Comparison of ENCODE assay signal across 14 cellular contexts in the genomic region with DNA sequence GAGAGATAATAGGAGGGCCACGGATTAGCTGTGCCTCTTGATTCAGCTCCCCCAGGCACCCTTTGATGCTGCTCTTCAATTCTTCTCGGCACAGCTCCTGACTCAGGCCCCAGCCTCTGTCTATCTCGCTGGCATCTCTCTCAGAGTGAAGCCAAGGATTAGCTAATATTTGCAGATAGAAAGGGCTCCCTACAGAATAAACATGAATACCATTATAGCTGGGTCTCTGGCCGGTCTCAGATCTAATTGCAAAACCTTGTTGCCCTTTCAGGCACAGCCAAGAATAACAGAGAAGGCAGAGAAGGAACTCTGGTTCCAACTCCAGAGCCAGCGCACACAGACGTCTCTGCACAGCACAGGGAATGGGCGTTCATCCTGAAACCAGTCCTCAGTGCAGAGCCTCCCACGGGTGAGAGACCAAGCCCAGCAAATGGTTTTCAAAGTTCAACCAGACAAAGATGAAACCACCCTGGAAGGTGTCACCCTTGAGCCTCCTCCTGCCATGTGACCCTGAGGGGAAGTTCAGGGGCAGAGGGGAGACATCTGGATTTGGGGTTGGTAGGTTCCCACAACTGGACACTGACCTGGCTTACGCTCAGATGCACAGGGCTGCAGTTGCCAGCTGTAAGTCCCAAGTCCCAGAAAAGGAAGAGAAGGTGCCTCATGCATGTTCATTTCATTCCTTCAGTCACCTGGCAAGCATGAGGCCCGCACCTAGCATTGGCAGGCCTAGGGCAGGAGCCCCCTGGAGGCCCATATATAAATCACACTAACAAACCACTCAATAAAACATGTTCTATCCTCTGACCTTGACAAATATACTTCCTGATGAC.
DNase-seq lines count a peak whose midpoint lies in the region; ATAC-seq and TF ChIP-seq lines count a peak whose summit lies in the region.
"Had no signal": no experiment of that assay in that cellular context is flagged by ENCODE, and none has a peak within 500 bp of the region (broad histone marks: within the 10 kb centered on the region; RNA-seq: fewer than 3 reads in every experiment).

No MANE protein-coding gene starts in this region.

- H3K36me3 ChIP-seq in OCI-LY1 (ENCODE audit: insufficient read depth, low read length) (no peaks in the 10 kb centered on the region), stomach (no peaks in the 10 kb centered on the region)
- H3K36me3 ChIP-seq: sigmoid colon had no signal

- no peak overlapping the region for H3K4me3 Mint-ChIP-seq in T-cell
- H3K4me3 Mint-ChIP-seq: activated CD4-positive, alpha-beta T cell treated with anti-CD3 and anti-CD28 coated beads for 36 hours; activated naive CD4-positive, alpha-beta T cell treated with anti-CD3 and anti-CD28 coated beads, Interleukin-2, amount 10 ng/mL, durations not matched to agents 7 days and 5 days; memory B cell had no signal

- no peak overlapping the region for H3K4me3 ChIP-seq in OCI-LY1 (ENCODE audit: low read depth, low read length, poor library complexity, severe bottlenecking)
- H3K4me3 ChIP-seq in stomach = no peak overlapping the region
- H3K4me3 ChIP-seq: sigmoid colon had no signal

- no peak for TF ChIP-seq POLR2A in stomach (IDR thresholded peaks at IDR 0.05)

- H3K9me2 ChIP-seq in OCI-LY1 (ENCODE audit: low read depth, low read length) = no peaks in the 10 kb centered on the region

- TF ChIP-seq CTCF in OCI-LY1 (IDR thresholded peaks at IDR 0.05; ENCODE audit: low read length) = peak; percentile 45; the same call in 1 of the 2 replicates
- no peak for TF ChIP-seq CTCF in stomach (IDR thresholded peaks at IDR 0.05)

- H3K79me2 ChIP-seq in OCI-LY1 (ENCODE audit: insufficient read depth, low read length) = no peaks in the 10 kb centered on the region

- H3K4me1 Mint-ChIP-seq in T-cell = peaks cover 0 to 1% (median 0%) of the 10 kb centered on the region in 3 donors
- H3K4me1 Mint-ChIP-seq: activated CD4-positive, alpha-beta T cell treated with anti-CD3 and anti-CD28 coated beads for 36 hours; activated naive CD4-positive, alpha-beta T cell treated with anti-CD3 and anti-CD28 coated beads, Interleukin-2, amount 10 ng/mL, durations not matched to agents 7 days and 5 days; memory B cell had no signal

- H3K9me3 Mint-ChIP-seq in T-cell = no peaks in the 10 kb centered on the region
- H3K9me3 Mint-ChIP-seq: activated naive CD4-positive, alpha-beta T cell treated with anti-CD3 and anti-CD28 coated beads, Interleukin-2, amount 10 ng/mL, durations not matched to agents 7 days and 5 days had no signal

- H3K36me3 Mint-ChIP-seq in T-cell = no peaks in the 10 kb centered on the region
- H3K36me3 Mint-ChIP-seq: activated naive CD4-positive, alpha-beta T cell treated with anti-CD3 and anti-CD28 coated beads, Interleukin-2, amount 10 ng/mL, durations not matched to agents 7 days and 5 days; memory B cell had no signal

- no peak overlapping the region for H2AFZ ChIP-seq in OCI-LY1 (ENCODE audit: low read length)

- H3K27me3 ChIP-seq in OCI-LY1 (ENCODE audit: insufficient read depth, low read length) = 0 out of 2 replicates have a peak, but pooled peaks cover 3% of the 10 kb centered on the region
- H3K27me3 ChIP-seq in stomach = peaks cover 0 to 19% (median 0%) of the 10 kb centered on the region in 3 donors

- POLR2A ChIA-PET in T-cell (lab: Charles Lee) = interaction anchor here in 1 of 2 donors (0.6 kb wide), 1 partner anchor 947 kb away, joined by 3 read pairs; no protein-coding TSS in a partner anchor

- intact Hi-C loops in stomach (cut with DNase I; ENCODE audit: low total_unique reads) = no loop called here

- TF ChIP-seq EP300 in stomach (IDR thresholded peaks at IDR 0.05) = no peak

- H3K27ac ChIP-seq in OCI-LY1 (ENCODE audit: low read depth, low read length, poor library complexity, severe bottlenecking) (no peak overlapping the region), stomach (peak overlapping the region in 3 of 5 donors; percentile 39 to 52 (median 45))
- H3K27ac ChIP-seq: sigmoid colon had no signal

- peak; percentile 42 for DNase-seq in activated CD8-positive, alpha-beta memory T cell treated with anti-CD3 and anti-CD28 coated beads, Interleukin-2, amount 50 U/mL, for 48 hours
- no peak for DNase-seq in activated CD8-positive, alpha-beta memory T cell treated with anti-CD3 and anti-CD28 coated beads for 24 hours
- DNase-seq in iPS-NIHi11 (ENCODE audit: low spot score) = peak; percentile 47
- DNase-seq in stomach = peak; percentile 66
- no peak for DNase-seq in T-cell
- DNase-seq in medulla oblongata (ENCODE audit: extremely low spot score) = no peak
- DNase-seq: activated CD4-positive, alpha-beta T cell treated with anti-CD3 and anti-CD28 coated beads for 36 hours; activated naive CD4-positive, alpha-beta T cell treated with anti-CD3 and anti-CD28 coated beads, Interleukin-2, amount 10 ng/mL, durations not matched to agents 7 days and 5 days; foreskin melanocyte; NCI-H1694; sigmoid colon had no signal

- H3F3A ChIP-seq in OCI-LY1 (ENCODE audit: insufficient read depth, low read length) = no peaks in the 10 kb centered on the region

- H3K9ac ChIP-seq in OCI-LY1 (ENCODE audit: low read length) = no peak overlapping the region

- peaks cover 14 to 21% of the 10 kb centered on the region in 2 donors for H3K27me3 Mint-ChIP-seq in T-cell

- no peaks in the 10 kb centered on the region for H3K9me3 ChIP-seq in OCI-LY1 (ENCODE audit: low read length)
- no peaks in the 10 kb centered on the region for H3K9me3 ChIP-seq in stomach
- H3K9me3 ChIP-seq: sigmoid colon had no signal

- H3K4me2 ChIP-seq in OCI-LY1 (ENCODE audit: low read length) = no peak overlapping the region

- no peaks in the 10 kb centered on the region for H3K4me1 ChIP-seq in OCI-LY1 (ENCODE audit: insufficient read depth, low read length, severe bottlenecking)
- H3K4me1 ChIP-seq in stomach = peaks cover 0 to 23% (median 17%) of the 10 kb centered on the region in 4 donors
- H3K4me1 ChIP-seq: sigmoid colon had no signal

- H4K20me1 ChIP-seq in OCI-LY1 (ENCODE audit: insufficient read depth, low read length) = no peaks in the 10 kb centered on the region

- 25 to 36% (median 28%) methylated on average over 10 of the region's 10 CpGs for WGBS in stomach, 5 donors

- no peak overlapping the region for H3K27ac Mint-ChIP-seq in T-cell
- H3K27ac Mint-ChIP-seq: activated CD4-positive, alpha-beta T cell treated with anti-CD3 and anti-CD28 coated beads for 36 hours; activated naive CD4-positive, alpha-beta T cell treated with anti-CD3 and anti-CD28 coated beads, Interleukin-2, amount 10 ng/mL, durations not matched to agents 7 days and 5 days; memory B cell had no signal

- no peak for ATAC-seq in GM18861 (IDR thresholded peaks at IDR 0.05; ENCODE audit: unreplicated experiment)
- ATAC-seq in T-cell (replicated peaks in 1 of 4) = no peak
- ATAC-seq: activated CD4-positive, alpha-beta T cell treated with anti-CD3 and anti-CD28 coated beads for 36 hours had no signal

- CTCF ChIA-PET in T-cell (lab: Charles Lee) = no interaction called here

Comparison
In these comparisons a context has a peak if more than half of its experiments do, and no peak if none do; other contexts are left out.
1. DNase-seq: peak in activated CD8-positive, alpha-beta memory T cell treated with anti-CD3 and anti-CD28 coated beads, Interleukin-2, amount 50 U/mL, for 48 hours (single experiment), iPS-NIHi11 (single experiment) and stomach (single experiment); none in activated CD8-positive, alpha-beta memory T cell treated with anti-CD3 and anti-CD28 coated beads for 24 hours (single experiment), T-cell (0 of 34) and medulla oblongata (single experiment).